8 cellular contexts compared by ENCODE assay signal in genomic region chr17:82107341-82107860, GRCh38. TPM values are rescaled to one million over a fixed set of nuclear protein-coding genes. Genes with fewer than 3 reads are reported as not detected.
DNase-seq lines count a peak whose midpoint lies in the region; ATAC-seq and TF ChIP-seq lines count a peak whose summit lies in the region.

No MANE protein-coding gene starts in this region.

- no peak overlapping the region for H3K27ac ChIP-seq in IMR-90 (ENCODE audit: insufficient read depth, low read length)
- peak overlapping the region; percentile 83 for H3K27ac ChIP-seq in caudate nucleus (ENCODE audit: low read depth, low read length)

- H3K18ac ChIP-seq in IMR-90 (ENCODE audit: low read depth, low read length) = no peak overlapping the region

- no peak overlapping the region for H4K8ac ChIP-seq in IMR-90 (ENCODE audit: low read depth in 2 of 2, low read length in 2 of 2)

- no peak overlapping the region for H3K56ac ChIP-seq in IMR-90 (ENCODE audit: extremely low read depth, insufficient read depth, low read length)

- no peak overlapping the region for H3K9ac ChIP-seq in IMR-90 (ENCODE audit: low read depth, low read length)

- H3K36me3 Mint-ChIP-seq in progenitor cell of endocrine pancreas (ENCODE audit: insufficient read depth) = peaks cover 3% of the 10 kb centered on the region

- no peak overlapping the region for H4K91ac ChIP-seq in IMR-90 (ENCODE audit: insufficient read depth, low read depth, low read length)

- no peak overlapping the region for H2BK5ac ChIP-seq in IMR-90 (ENCODE audit: low read depth, low read length, poor library complexity, severe bottlenecking)

- intact Hi-C loops in IMR-90 (cut with micrococcal nuclease) = no loop called here

- no peak overlapping the region for H4K5ac ChIP-seq in IMR-90 (ENCODE audit: low read depth, low read length)

- H2AK5ac ChIP-seq in IMR-90 (ENCODE audit: low read depth, low read length) = no peak overlapping the region

- H3K14ac ChIP-seq in IMR-90 (replicated peaks; ENCODE audit: low read depth, low read length) = no peak overlapping the region

- in situ Hi-C loops in IMR-90 (cut with MboI; ENCODE audit: low sequenced_read_pairs) = no loop called here

- peak overlapping the region; percentile 29 for H3K27ac Mint-ChIP-seq in progenitor cell of endocrine pancreas

- no peak for TF ChIP-seq RAD21 in IMR-90 (IDR thresholded peaks at IDR 0.05; ENCODE audit: low read length)

- dilution Hi-C loops in IMR-90 (cut with HindIII; ENCODE audit: low sequenced_read_pairs, unreplicated experiment) = no loop called here

- H3K4me2 ChIP-seq in IMR-90 (ENCODE audit: low read depth, low read length) = no peak overlapping the region

- peak in 2 of 3 experiments; percentile 22 to 56 for DNase-seq in NCI-H1417 (lab: John Stamatoyannopoulos, UW)
- no peak for DNase-seq in NCI-H1417 treated with DMSO at 0.1 percent for 48 hours (lab: John Stamatoyannopoulos, UW)
- DNase-seq in IMR-90 = no peak
- DNase-seq in caudate nucleus (lab: John Stamatoyannopoulos, UW) = no peak
- no peak for DNase-seq in progenitor cell of endocrine pancreas (ENCODE audit: low spot score, unreplicated experiment)
- no peak for DNase-seq in NCI-H1436 (lab: John Stamatoyannopoulos, UW)
- no peak for DNase-seq in hypothalamus (lab: John Stamatoyannopoulos, UW)

- POLR2A ChIA-PET in IMR-90 (lab: Charles Lee; ENCODE audit: unreplicated experiment) = no interaction called here

- no peak overlapping the region for H3K4ac ChIP-seq in IMR-90 (ENCODE audit: low read depth, low read length)

- no peak overlapping the region for H2BK15ac ChIP-seq in IMR-90 (ENCODE audit: low read depth, low read length)

- H3K9me3 ChIP-seq in IMR-90 (ENCODE audit: control insufficient read depth, insufficient read depth, low read length) = no peaks in the 10 kb centered on the region

- H3K79me1 ChIP-seq in IMR-90 (ENCODE audit: low read depth in 1 of 2, low read length in 2 of 2) = no peaks in the 10 kb centered on the region

- CTCF ChIA-PET in IMR-90 (lab: Yijun Ruan, JAX) = no interaction called here

- H3K23ac ChIP-seq in IMR-90 (ENCODE audit: low read depth, low read length) = no peak overlapping the region

- H3K4me3 ChIP-seq in IMR-90 (ENCODE audit: insufficient read depth, low read depth, low read length) = no peak overlapping the region

- peaks cover 12% of the 10 kb centered on the region for H3K4me1 ChIP-seq in IMR-90 (ENCODE audit: control insufficient read depth, insufficient read depth, low read length)

- TF ChIP-seq CTCF in IMR-90 (conservative IDR thresholded peaks at IDR 0.05; ENCODE audit: low read depth, low read length) (peak; percentile 22; the same call in 1 of the 2 replicates), progenitor cell of endocrine pancreas (IDR thresholded peaks at IDR 0.05; ENCODE audit: unreplicated experiment) (peak; percentile 37)

- H3K9me1 ChIP-seq in IMR-90 (ENCODE audit: insufficient read depth, low read length) = no peaks in the 10 kb centered on the region

- H3K27me3 ChIP-seq in IMR-90 (ENCODE audit: control insufficient read depth, insufficient read depth, low read length) = no peaks in the 10 kb centered on the region

- H2AK9ac ChIP-seq in IMR-90 (replicated peaks; ENCODE audit: low read depth, low read length, poor library complexity) = no peak overlapping the region

- ATAC-seq in IMR-90 (ENCODE audit: low read depth) (no peak), GM21619 (IDR thresholded peaks at IDR 0.05; ENCODE audit: unreplicated experiment) (no peak)

- no peak overlapping the region for H2BK20ac ChIP-seq in IMR-90 (ENCODE audit: low read depth, low read length)

- TF ChIP-seq POLR2A in IMR-90 (IDR thresholded peaks at IDR 0.05; ENCODE audit: low read depth, low read length) = no peak

- H4K20me1 ChIP-seq in IMR-90 (ENCODE audit: insufficient read depth, low read length) = no peaks in the 10 kb centered on the region

- 96% methylated on average over 14 of the region's 24 CpGs; no CpG with 5 or more reads in 1 of the 2 experiments for WGBS in IMR-90 (ENCODE audit: extremely low coverage in 2 of 2, insufficient read length in 1 of 2), 2 experiments

- no peak overlapping the region for H3K4me3 Mint-ChIP-seq in progenitor cell of endocrine pancreas (ENCODE audit: low read depth)

- H2AFZ ChIP-seq in IMR-90 (replicated peaks; ENCODE audit: low read length, poor library complexity) = no peak overlapping the region

- BruUV-seq in IMR-90 (replicated peaks; lab: Mats Ljungman, UMichigan) = no TSS peak

- H2BK120ac ChIP-seq in IMR-90 (ENCODE audit: low read depth, low read length) = no peak overlapping the region

- H3K4me1 Mint-ChIP-seq in progenitor cell of endocrine pancreas (ENCODE audit: low read depth) = peaks cover 31% of the 10 kb centered on the region

- H3K27me3 Mint-ChIP-seq in progenitor cell of endocrine pancreas = no peaks in the 10 kb centered on the region

- peaks cover 5% of the 10 kb centered on the region for H3K36me3 ChIP-seq in IMR-90 (ENCODE audit: control insufficient read depth, insufficient read depth, low read length)

- H3K9me3 Mint-ChIP-seq in progenitor cell of endocrine pancreas (ENCODE audit: low read depth) = no peaks in the 10 kb centered on the region

TF ChIP-seq in IMR-90, 13 proteins besides CTCF, POLR2A, EP300 and RAD21:
- TF ChIP-seq RFX5 (IDR thresholded peaks at IDR 0.05; ENCODE audit: low read depth, low read length) (no peak), RCOR1 (IDR thresholded peaks at IDR 0.05; ENCODE audit: insufficient replicate concordance, low read length) (no peak), MAFK (IDR thresholded peaks at IDR 0.05; ENCODE audit: low read depth, low read length) (no peak), CEBPB (IDR thresholded peaks at IDR 0.05; ENCODE audit: low read depth, low read length) (no peak), MXI1 (IDR thresholded peaks at IDR 0.05; ENCODE audit: borderline replicate concordance, low read depth, low read length) (no peak), FOS (IDR thresholded peaks at IDR 0.05; ENCODE audit: low read depth, low read length) (no peak), CHD1 (IDR thresholded peaks at IDR 0.05; ENCODE audit: low read depth, low read length) (no peak), NFE2L2 (IDR thresholded peaks at IDR 0.05; ENCODE audit: low read depth, low read length) (no peak), SMC3 (IDR thresholded peaks at IDR 0.05; ENCODE audit: low read depth, low read length) (no peak), BHLHE40 (IDR thresholded peaks at IDR 0.05; ENCODE audit: low read depth, low read length) (no peak), MAZ (IDR thresholded peaks at IDR 0.05; ENCODE audit: borderline replicate concordance, low read depth, low read length) (no peak), USF2 (IDR thresholded peaks at IDR 0.05; ENCODE audit: low read depth, low read length) (no peak)
- TF ChIP-seq, protein P1, sequence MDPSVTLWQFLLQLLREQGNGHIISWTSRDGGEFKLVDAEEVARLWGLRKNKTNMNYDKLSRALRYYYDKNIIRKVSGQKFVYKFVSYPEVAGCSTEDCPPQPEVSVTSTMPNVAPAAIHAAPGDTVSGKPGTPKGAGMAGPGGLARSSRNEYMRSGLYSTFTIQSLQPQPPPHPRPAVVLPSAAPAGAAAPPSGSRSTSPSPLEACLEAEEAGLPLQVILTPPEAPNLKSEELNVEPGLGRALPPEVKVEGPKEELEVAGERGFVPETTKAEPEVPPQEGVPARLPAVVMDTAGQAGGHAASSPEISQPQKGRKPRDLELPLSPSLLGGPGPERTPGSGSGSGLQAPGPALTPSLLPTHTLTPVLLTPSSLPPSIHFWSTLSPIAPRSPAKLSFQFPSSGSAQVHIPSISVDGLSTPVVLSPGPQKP (IDR thresholded peaks at IDR 0.05; ENCODE audit: borderline replicate concordance, low read depth, low read length) = no peak

RNA-seq across cellular contexts. Expression of gene FASN, which starts 9.4 kb away (rescaled TPM):
- total RNA-seq in IMR-90 (2012; rRNA removed) = 12.4 and 15.3 TPM in 2 replicates
- polyA plus RNA-seq in IMR-90 (2012; rRNA removed) = 56.0 and 68.5 TPM in 2 replicates
- 22.8 and 57.7 TPM in 2 replicates for polyA plus RNA-seq in IMR-90 (2012; cell fraction: cytosol; rRNA removed)
- 126 and 440 TPM in 2 replicates for polyA plus RNA-seq in IMR-90 (2012; cell fraction: nucleus; rRNA removed; ENCODE audit: low replicate concordance)
- total RNA-seq in progenitor cell of endocrine pancreas = 303 and 308 TPM in 2 replicates

RNA-seq across cellular contexts. Expression of gene DUS1L, which starts 41.8 kb away (rescaled TPM):
- total RNA-seq in IMR-90 (2012; rRNA removed) (26.9 and 29.0 TPM in 2 replicates), progenitor cell of endocrine pancreas (85.2 and 93.8 TPM in 2 replicates)
- polyA plus RNA-seq in IMR-90 (2012; rRNA removed) = 76.9 and 95.3 TPM in 2 replicates
- 60.1 and 65.0 TPM in 2 replicates for polyA plus RNA-seq in IMR-90 (2012; cell fraction: cytosol; rRNA removed)
- 435 and 1,044 TPM in 2 replicates for polyA plus RNA-seq in IMR-90 (2012; cell fraction: nucleus; rRNA removed; ENCODE audit: low replicate concordance)

RNA-seq across cellular contexts. Expression of gene GPS1, which starts 55.7 kb away (rescaled TPM):
- total RNA-seq in IMR-90 (2012; rRNA removed) (177 and 181 TPM in 2 replicates), progenitor cell of endocrine pancreas (134 and 137 TPM in 2 replicates)
- polyA plus RNA-seq in IMR-90 (2012; rRNA removed) = 157 and 168 TPM in 2 replicates
- 93.5 and 156 TPM in 2 replicates for polyA plus RNA-seq in IMR-90 (2012; cell fraction: cytosol; rRNA removed)
- 234 and 517 TPM in 2 replicates for polyA plus RNA-seq in IMR-90 (2012; cell fraction: nucleus; rRNA removed; ENCODE audit: low replicate concordance)

RNA-seq across cellular contexts. Expression of gene RFNG, which starts 55.8 kb away (rescaled TPM):
- total RNA-seq in IMR-90 (2012; rRNA removed) (6.8 and 8.6 TPM in 2 replicates), progenitor cell of endocrine pancreas (60.1 and 65.5 TPM in 2 replicates)
- polyA plus RNA-seq in IMR-90 (2012; rRNA removed) = 47.3 and 51.1 TPM in 2 replicates
- 27.2 and 51.3 TPM in 2 replicates for polyA plus RNA-seq in IMR-90 (2012; cell fraction: cytosol; rRNA removed)
- polyA plus RNA-seq in IMR-90 (2012; cell fraction: nucleus; rRNA removed; ENCODE audit: low replicate concordance) = 271 and 643 TPM in 2 replicates

Comparison
In these comparisons a context has a peak if more than half of its experiments do, and no peak if none do; other contexts are left out.
1. DNase-seq: peak in NCI-H1417 (2 of 3); none in NCI-H1417 treated with DMSO at 0.1 percent for 48 hours (single experiment), IMR-90 (single experiment), caudate nucleus (0 of 61), progenitor cell of endocrine pancreas (single experiment), NCI-H1436 (single experiment) and hypothalamus (0 of 51).
2. RNA of gene FASN, which starts 9.4 kb away (total RNA-seq): 303 to 308 TPM in progenitor cell of endocrine pancreas; 12.4 to 15.3 TPM in IMR-90; every median in the first group is over 10 times any median in the second.